24 cellular contexts compared by ENCODE assay signal in genomic region chr16:55628306-55628968, GRCh38. TPM values are rescaled to one million over a fixed set of nuclear protein-coding genes. Genes with fewer than 3 reads are reported as not detected.
DNase-seq lines count a peak whose midpoint lies in the region; ATAC-seq, FAIRE-seq and TF ChIP-seq lines count a peak whose summit lies in the region.
"Had no signal": no experiment of that assay in that cellular context is flagged by ENCODE, and none has a peak within 500 bp of the region (broad histone marks: within the 10 kb centered on the region; RNA-seq: fewer than 3 reads in every experiment).

No MANE protein-coding gene starts in this region.

- H3F3A ChIP-seq in smooth muscle cell (ENCODE audit: low read depth), result no peaks in the 10 kb centered on the region

- CTCF ChIA-PET in K562 (lab: Yijun Ruan, JAX; ENCODE audit: low intra/inter-chr PET ratio), result no interaction called here

- H3K56ac ChIP-seq in H9 (ENCODE audit: insufficient read length, low read depth, low read length) (no peak overlapping the region), mesendoderm (ENCODE audit: low read length) (no peak overlapping the region)

- H3K27me3 ChIP-seq in H9 (ENCODE audit: insufficient read depth, low read length), result no peaks in the 10 kb centered on the region
- no peaks in the 10 kb centered on the region for H3K27me3 ChIP-seq in HUES64 (ENCODE audit: insufficient read depth, low read length)
- H3K27me3 ChIP-seq in K562 (ENCODE audit: control insufficient read depth in 2 of 2, insufficient read depth in 2 of 2, low read length in 2 of 2), result 0 out of 5 replicates have a peak, but pooled peaks cover 0 to 3% of the 10 kb centered on the region in 2 experiments
- H3K27me3 ChIP-seq in mesendoderm (ENCODE audit: insufficient read depth, low read length, poor library complexity), result no peaks in the 10 kb centered on the region
- no peaks in the 10 kb centered on the region for H3K27me3 ChIP-seq in smooth muscle cell (ENCODE audit: low read depth)
- H3K27me3 ChIP-seq: BE2C had no signal

- no peak overlapping the region for H4K91ac ChIP-seq in H9 (ENCODE audit: insufficient read length, low read depth, low read length)

- TF ChIP-seq CTCF in H9 (conservative IDR thresholded peaks at IDR 0.05) (no peak), K562 (IDR thresholded peaks at IDR 0.05 in 2 of 3, conservative IDR thresholded peaks at IDR 0.05 in 1 of 3; ENCODE audit: insufficient read depth in 2 of 3, low read depth in 1 of 3, low read length in 3 of 3) (no peak), smooth muscle cell (IDR thresholded peaks at IDR 0.05; ENCODE audit: borderline replicate concordance, insufficient read depth, poor library complexity, severe bottlenecking) (no peak)

- H4K5ac ChIP-seq in H9 (ENCODE audit: insufficient read length, low read depth, low read length) (no peak overlapping the region), mesendoderm (ENCODE audit: low read length) (no peak overlapping the region)

- no peak overlapping the region for H2BK20ac ChIP-seq in H9 (ENCODE audit: low read depth, low read length, poor library complexity, severe bottlenecking)

- H3K18ac ChIP-seq in H9 (ENCODE audit: insufficient read length, low read depth, low read length), result no peak overlapping the region
- H3K18ac ChIP-seq in mesendoderm (ENCODE audit: low read length), result no peak overlapping the region

- H2AK5ac ChIP-seq in H9 (ENCODE audit: insufficient read length, low read length), result no peak overlapping the region
- H2AK5ac ChIP-seq in mesendoderm (ENCODE audit: low read length), result no peak overlapping the region

- no peak for TF ChIP-seq RAD21 in K562 (CRISPR knock-in tag; conservative IDR thresholded peaks at IDR 0.05 in 1 of 2, IDR thresholded peaks at IDR 0.05 in 1 of 2)

- H2BK120ac ChIP-seq in H9 (ENCODE audit: low read depth, low read length, poor library complexity, severe bottlenecking), result no peak overlapping the region
- H2BK120ac ChIP-seq in mesendoderm (ENCODE audit: low read depth, low read length), result no peak overlapping the region

- no peaks in the 10 kb centered on the region for H3K23me2 ChIP-seq in H9 (ENCODE audit: insufficient read length, low read depth, low read length, poor library complexity, severe bottlenecking)

- H4K8ac ChIP-seq in H9 (replicated peaks; ENCODE audit: insufficient read length, low read depth, low read length) (no peak overlapping the region), mesendoderm (ENCODE audit: low read depth, low read length) (no peak overlapping the region)

- POLR2A ChIA-PET in K562 (lab: Yijun Ruan, JAX), result no interaction called here

- H3K79me2 ChIP-seq in H9 (ENCODE audit: insufficient read depth, low read length), result no peaks in the 10 kb centered on the region
- no peaks in the 10 kb centered on the region for H3K79me2 ChIP-seq in K562 (ENCODE audit: control insufficient read depth, insufficient read depth, low read length)
- no peaks in the 10 kb centered on the region for H3K79me2 ChIP-seq in mesendoderm (ENCODE audit: control insufficient read depth, insufficient read depth, low read length)
- H3K79me2 ChIP-seq in smooth muscle cell (ENCODE audit: low read depth), result no peaks in the 10 kb centered on the region

- H3K36me3 Mint-ChIP-seq in H9 (ENCODE audit: insufficient read depth in 1 of 3, low read depth in 3 of 3), result peaks cover 6 to 27% (median 8%) of the 10 kb centered on the region in 3 experiments
- H3K36me3 Mint-ChIP-seq: CD4-positive, CD25-positive, alpha-beta regulatory T cell; CD8-positive, alpha-beta memory T cell had no signal

- no peak for TF ChIP-seq POLR2A in K562 (conservative IDR thresholded peaks at IDR 0.05)

- no peak for TF ChIP-seq EP300 in K562 (IDR thresholded peaks at IDR 0.05; ENCODE audit: low read length)

- no TSS peak for BruUV-seq in K562 (replicated peaks; lab: Mats Ljungman, UMichigan)

- H4K20me1 ChIP-seq in H9 (ENCODE audit: control insufficient read depth, insufficient read depth, insufficient read length) (no peaks in the 10 kb centered on the region), K562 (replicated peaks; ENCODE audit: control insufficient read depth, insufficient read depth, low read length) (no peaks in the 10 kb centered on the region), smooth muscle cell (ENCODE audit: low read depth) (no peaks in the 10 kb centered on the region)

- no peak overlapping the region for H3K9ac ChIP-seq in H9 (ENCODE audit: extremely low read depth, insufficient read length, low read length)
- H3K9ac ChIP-seq in HUES64 (ENCODE audit: low read depth, low read length), result no peak overlapping the region
- H3K9ac ChIP-seq in K562 (ENCODE audit: insufficient read depth in 1 of 2, low read depth in 2 of 2, low read length in 2 of 2), result no peak overlapping the region
- H3K9ac ChIP-seq in mesendoderm (ENCODE audit: low read length), result no peak overlapping the region
- no peak overlapping the region for H3K9ac ChIP-seq in smooth muscle cell (ENCODE audit: low read depth)
- H3K9ac ChIP-seq: GM23248 had no signal

- no peak for DNase-seq in H9
- no peak for DNase-seq in K562 (ENCODE audit: extremely low read depth in 1 of 4, low spot score in 3 of 4)
- DNase-seq in mesendoderm, result peak; percentile 5
- DNase-seq in activated CD4-positive, CD25-positive, alpha-beta regulatory T cell (lab: John Stamatoyannopoulos, UW), result no peak
- DNase-seq in smooth muscle cell (lab: John Stamatoyannopoulos, UW; ENCODE audit: unreplicated experiment), result no peak
- DNase-seq: ACHN; BE2C; C1 segment of cervical spinal cord; CD4-positive, CD25-positive, alpha-beta regulatory T cell; CD8-positive, alpha-beta memory T cell; COR-L47; DMS 273 treated with DMSO at 0.1 percent for 48 hours; DMS53; DND-41; EL; GM23248; H7 had no signal

- no peak overlapping the region for H3K4ac ChIP-seq in H9 (ENCODE audit: low read depth, low read length)
- no peak overlapping the region for H3K4ac ChIP-seq in mesendoderm (ENCODE audit: low read depth, low read length)

- no peak overlapping the region for H3K14ac ChIP-seq in H9 (ENCODE audit: insufficient read depth, low read length)

- intact Hi-C loops in K562 (cut with micrococcal nuclease), result no loop called here

- no peaks in the 10 kb centered on the region for H3K79me1 ChIP-seq in H9 (ENCODE audit: insufficient read depth, low read depth, low read length, poor library complexity, severe bottlenecking)
- H3K79me1 ChIP-seq in mesendoderm (ENCODE audit: low read length), result no peaks in the 10 kb centered on the region

- H2BK15ac ChIP-seq in H9 (ENCODE audit: low read depth, low read length) (no peak overlapping the region), mesendoderm (replicated peaks; ENCODE audit: low read depth) (no peak overlapping the region)

- in situ Hi-C loops in K562 (cut with MboI), result no loop called here

- ATAC-seq in K562 (no peak), GM18511 (IDR thresholded peaks at IDR 0.05; ENCODE audit: unreplicated experiment) (no peak)
- ATAC-seq: GM12878 had no signal

- peaks cover 19 to 20% of the 10 kb centered on the region in 2 experiments for H3K4me1 Mint-ChIP-seq in H9
- H3K4me1 Mint-ChIP-seq: CD4-positive, CD25-positive, alpha-beta regulatory T cell; CD8-positive, alpha-beta memory T cell had no signal

- H3K4me3 Mint-ChIP-seq in H9, result no peak overlapping the region
- H3K4me3 Mint-ChIP-seq: CD4-positive, CD25-positive, alpha-beta regulatory T cell had no signal

- H3K23ac ChIP-seq in H9 (ENCODE audit: insufficient read length, low read depth, low read length), result no peak overlapping the region
- H3K23ac ChIP-seq in mesendoderm (ENCODE audit: low read length), result no peak overlapping the region

- H3K36me3 ChIP-seq in HUES64 (ENCODE audit: insufficient read depth, low read length) (no peaks in the 10 kb centered on the region), K562 (ENCODE audit: control insufficient read depth, insufficient read depth, low read length) (no peaks in the 10 kb centered on the region), mesendoderm (ENCODE audit: control insufficient read depth, insufficient read depth, low read length) (no peaks in the 10 kb centered on the region), smooth muscle cell (ENCODE audit: low read depth) (no peaks in the 10 kb centered on the region)
- H3K36me3 ChIP-seq: BE2C had no signal

- H3K27me3 Mint-ChIP-seq in H9 (ENCODE audit: low read depth), result peaks cover 9% of the 10 kb centered on the region
- H3K27me3 Mint-ChIP-seq: CD4-positive, CD25-positive, alpha-beta regulatory T cell had no signal

- H2BK12ac ChIP-seq in H9 (ENCODE audit: insufficient read length, low read depth, low read length), result no peak overlapping the region

- H3K27ac Mint-ChIP-seq in H9, result peak overlapping the region in 2 of 3 experiments; percentile 34 to 44; a peak in 2 of 7 replicates
- H3K27ac Mint-ChIP-seq: CD4-positive, CD25-positive, alpha-beta regulatory T cell; CD8-positive, alpha-beta memory T cell had no signal

- H3K27ac ChIP-seq in H9 (ENCODE audit: insufficient read length, low read depth, low read length), result no peak overlapping the region
- H3K27ac ChIP-seq in HUES64 (ENCODE audit: low read depth, low read length), result peak overlapping the region; percentile 41; the same call in 1 of the 2 replicates
- H3K27ac ChIP-seq in K562 (ENCODE audit: extremely low read depth, low read depth, low read length), result no peak overlapping the region
- no peak overlapping the region for H3K27ac ChIP-seq in mesendoderm (ENCODE audit: low read depth, low read length)
- no peak overlapping the region for H3K27ac ChIP-seq in smooth muscle cell (ENCODE audit: low read depth)
- H3K27ac ChIP-seq: GM23248, HL-60 had no signal

- H2BK5ac ChIP-seq in H9 (ENCODE audit: insufficient read length, low read length), result no peak overlapping the region
- H2BK5ac ChIP-seq in mesendoderm (ENCODE audit: low read length), result no peak overlapping the region

- H3K4me2 ChIP-seq in H9 (ENCODE audit: insufficient read depth, insufficient read length, low read length), result no peak overlapping the region
- H3K4me2 ChIP-seq in K562 (ENCODE audit: insufficient read depth, low read length), result no peak overlapping the region
- H3K4me2 ChIP-seq in mesendoderm (ENCODE audit: low read length), result no peak overlapping the region
- H3K4me2 ChIP-seq in smooth muscle cell, result no peak overlapping the region

- H3K9me3 ChIP-seq in H9 (ENCODE audit: control insufficient read depth, low read depth, low read length) (peaks cover 15% of the 10 kb centered on the region), HUES64 (ENCODE audit: insufficient read depth, low read depth, low read length) (peaks cover 24% of the 10 kb centered on the region), K562 (replicated peaks; ENCODE audit: control insufficient read depth, insufficient read depth, low read depth, low read length) (no peaks in the 10 kb centered on the region), smooth muscle cell (replicated peaks; ENCODE audit: low read depth) (peaks cover 4% of the 10 kb centered on the region)

- H3K4me3 ChIP-seq in HUES64 (ENCODE audit: low read length) (no peak overlapping the region), K562 (no peak overlapping the region), mesendoderm (ENCODE audit: low read length) (no peak overlapping the region), smooth muscle cell (no peak overlapping the region)
- H3K4me3 ChIP-seq: GM12878, GM23248 had no signal

- H3K4me1 ChIP-seq in H9 (ENCODE audit: insufficient read depth, low read length) (no peaks in the 10 kb centered on the region), HUES64 (ENCODE audit: insufficient read depth, low read length) (no peaks in the 10 kb centered on the region; the same call in 1 of the 2 replicates), K562 (replicated peaks in 1 of 2; ENCODE audit: control insufficient read depth in 2 of 2, insufficient read depth in 2 of 2, low read length in 2 of 2) (peaks cover 0 to 1% of the 10 kb centered on the region in 2 experiments; a peak in 1 of 5 replicates), mesendoderm (ENCODE audit: control insufficient read depth, low read depth, low read length) (no peaks in the 10 kb centered on the region), smooth muscle cell (ENCODE audit: low read depth) (no peaks in the 10 kb centered on the region)

- no peak overlapping the region for H3T11ph ChIP-seq in H9 (ENCODE audit: low read length)

- H2AFZ ChIP-seq in H9 (ENCODE audit: low read length), result no peak overlapping the region
- H2AFZ ChIP-seq in K562 (ENCODE audit: low read depth, low read length), result no peak overlapping the region
- H2AFZ ChIP-seq in smooth muscle cell (ENCODE audit: low read depth), result no peak overlapping the region
- H2AFZ ChIP-seq: GM23248 had no signal

- H3K9me3 Mint-ChIP-seq in H9, result peaks cover 24 to 37% of the 10 kb centered on the region in 2 experiments

- FAIRE-seq in K562 (lab: Jason Lieb, UNC), result no peak
- FAIRE-seq: GM12878, GM19239 had no signal

- H3K9me1 ChIP-seq in K562 (ENCODE audit: control insufficient read depth, insufficient read depth, low read length), result no peaks in the 10 kb centered on the region

- WGBS in H9 (ENCODE audit: extremely low coverage, insufficient read length, low lambda C conversion rate), result no CpG with 5 or more reads among the region's 6 CpGs
- WGBS in HUES64, result 74% methylated on average over 6 of the region's 6 CpGs
- WGBS in K562 (ENCODE audit: insufficient coverage, low coverage, missing lambda C conversion rate), result under 1% methylated on average over 6 of the region's 6 CpGs
- WGBS in mesendoderm (ENCODE audit: extremely low coverage, insufficient coverage, low lambda C conversion rate), result no CpG with 5 or more reads among the region's 6 CpGs
- WGBS in smooth muscle cell (ENCODE audit: low lambda C conversion rate), result 86% methylated on average over 6 of the region's 6 CpGs

RNA-seq across cellular contexts. Expression of gene SLC6A2, which starts 27.4 kb away (rescaled TPM):
- total RNA-seq in H9 (2021) (0.24 TPM in 1 of 2 replicates, not detected in the other), K562 (2014; rRNA removed) (not detected in 2 replicates), K562 (2014; rRNA removed; fragmentation: Illumina TruSeq; extraction: Trizol) (not detected in 2 replicates), K562 (2015; rRNA removed; fragmentation: Illumina TruSeq; extraction: Trizol) (not detected in 2 replicates), K562 (2021) (not detected in 2 replicates), smooth muscle cell (0.22 and 1.2 TPM in 2 replicates)
- 0.30 TPM for polyA plus RNA-seq in HUES64 (2013, experiment 1 of 2)
- polyA plus RNA-seq in HUES64 (2013, experiment 2 of 2), result 0.25 TPM
- total RNA-seq in K562 (2011; cell fraction: chromatin; rRNA removed; ENCODE audit: low replicate concordance), result not detected in 2 replicates
- not detected in 2 replicates for total RNA-seq in K562 (2011; cell fraction: nucleolus; rRNA removed)
- not detected in 2 replicates for total RNA-seq in K562 (2011; cell fraction: nucleoplasm; rRNA removed)
- polyA plus RNA-seq in K562 (2011; rRNA removed) (not detected in 2 replicates), K562 (2014; fragmentation: Illumina TruSeq; extraction: Trizol) (not detected in 2 replicates), K562 (2014; fragmentation: Nextera tagmentation; extraction: Ambion mirVana) (not detected), K562 (2014; rRNA removed) (not detected in 2 replicates), smooth muscle cell (0.33 TPM in 1 of 2 replicates, not detected in the other)
- polyA plus RNA-seq in K562 (2011; cell fraction: cytosol; rRNA removed), result not detected in 2 replicates
- not detected in 2 replicates for polyA plus RNA-seq in K562 (2011; cell fraction: nucleus; rRNA removed)
- 0.07 TPM in 1 of 2 replicates, not detected in the other for polyA plus RNA-seq in K562 (2012)
- polyA minus RNA-seq in K562 (2011; rRNA and poly(A)+ RNA removed), result not detected in 2 replicates
- polyA minus RNA-seq in K562 (2011; cell fraction: cytosol; rRNA and poly(A)+ RNA removed), result not detected in 2 replicates
- polyA minus RNA-seq in K562 (2011; cell fraction: nucleus; rRNA and poly(A)+ RNA removed), result not detected in 2 replicates
- 0.35 TPM for polyA plus RNA-seq in mesendoderm (2013, experiment 1 of 2)
- 0.35 TPM for polyA plus RNA-seq in mesendoderm (2013, experiment 2 of 2)
- total RNA-seq: CD4-positive, CD25-positive, alpha-beta regulatory T cell; CD8-positive, alpha-beta memory T cell; G401; GM12878; GM23248; HT1080 had no signal
- polyA plus RNA-seq: CD4-positive, CD25-positive, alpha-beta regulatory T cell; CD8-positive, alpha-beta memory T cell; GM12878; GM23248 had no signal
